ENCODE assay signal across 18 cellular contexts in genomic region chr3:69718832-69719231, GRCh38. TPM values are rescaled to one million over a fixed set of nuclear protein-coding genes. Genes with fewer than 3 reads are reported as not detected.
DNase-seq lines count a peak whose midpoint lies in the region; ATAC-seq and TF ChIP-seq lines count a peak whose summit lies in the region.
"Had no signal": no experiment of that assay in that cellular context is flagged by ENCODE, and none has a peak within 500 bp of the region (broad histone marks: within the 10 kb centered on the region; RNA-seq: fewer than 3 reads in every experiment).

No MANE protein-coding gene starts in this region.

- ATAC-seq in GM23338, result peak; percentile 86
- ATAC-seq in upper lobe of left lung (ENCODE audit: low FRiP score in 2 of 2), result no peak
- ATAC-seq: Panc1, Right ventricle myocardium inferior had no signal

- H3K4me3 Mint-ChIP-seq in GM23338, result no peak overlapping the region
- H3K4me3 Mint-ChIP-seq in activated CD4-positive, alpha-beta T cell treated with anti-CD3 and anti-CD28 coated beads, Interleukin-2, amount 10 ng/mL, durations not matched to agents 7 days and 5 days, result no peak overlapping the region

- peak; percentile 67 for DNase-seq in GM23338 (ENCODE audit: low spot score)
- peak; percentile 28 for DNase-seq in NT2/D1 (ENCODE audit: low read depth, low spot score)
- DNase-seq in iPS-NIHi7 (ENCODE audit: extremely low spot score), result peak; percentile 28
- DNase-seq in upper lobe of left lung, result no peak
- DNase-seq in activated CD4-positive, alpha-beta T cell treated with anti-CD3 and anti-CD28 coated beads, Interleukin-2, amount 10 ng/mL, durations not matched to agents 7 days and 5 days, result no peak
- DNase-seq in LoVo (ENCODE audit: low spot score), result no peak
- DNase-seq: DMS153, EL, KG1, MG63, NCI-H1092 treated with DMSO at 0.1 percent for 48 hours, NCI-H1694, NCI-H345, NCI-H69 had no signal

- H3K27ac ChIP-seq in GM23338 (ENCODE audit: low read depth) (no peak overlapping the region), skeletal muscle tissue (ENCODE audit: low read depth, low read length) (peak overlapping the region; percentile 74), upper lobe of left lung (no peak overlapping the region)
- H3K27ac ChIP-seq: BLaER1 had no signal

- no peaks in the 10 kb centered on the region for H3K79me2 ChIP-seq in GM23338 (replicated peaks; ENCODE audit: insufficient read depth)

- no peak for TF ChIP-seq EP300 in upper lobe of left lung (IDR thresholded peaks at IDR 0.05)

- no peaks in the 10 kb centered on the region for H3K9me3 Mint-ChIP-seq in GM23338
- no peaks in the 10 kb centered on the region for H3K9me3 Mint-ChIP-seq in activated CD4-positive, alpha-beta T cell treated with anti-CD3 and anti-CD28 coated beads, Interleukin-2, amount 10 ng/mL, durations not matched to agents 7 days and 5 days

- H4K20me1 ChIP-seq in GM23338 (replicated peaks; ENCODE audit: insufficient read depth), result no peaks in the 10 kb centered on the region
- H4K20me1 ChIP-seq: BLaER1 had no signal

- H3K27me3 ChIP-seq in GM23338 (ENCODE audit: insufficient read depth), result no peaks in the 10 kb centered on the region
- no peaks in the 10 kb centered on the region for H3K27me3 ChIP-seq in NT2/D1 (ENCODE audit: insufficient read depth, insufficient read length)
- H3K27me3 ChIP-seq in skeletal muscle tissue (ENCODE audit: control insufficient read depth in 3 of 3, insufficient read depth in 3 of 3, low read length in 3 of 3), result no peaks in the 10 kb centered on the region
- no peaks in the 10 kb centered on the region for H3K27me3 ChIP-seq in upper lobe of left lung
- H3K27me3 ChIP-seq: BLaER1, MG63 had no signal

- 0 out of 2 replicates have a peak overlapping the region, but pooled peaks have one; percentile 2 for H2AFZ ChIP-seq in GM23338

- no peak overlapping the region for H3K4me3 ChIP-seq in GM23338
- H3K4me3 ChIP-seq in NT2/D1 (ENCODE audit: insufficient read length, low read depth), result no peak overlapping the region
- H3K4me3 ChIP-seq in skeletal muscle tissue (ENCODE audit: low read length in 3 of 3), result no peak overlapping the region
- H3K4me3 ChIP-seq in upper lobe of left lung, result no peak overlapping the region
- H3K4me3 ChIP-seq: BLaER1, MG63 had no signal

- no peaks in the 10 kb centered on the region for H3K9me3 ChIP-seq in NT2/D1 (ENCODE audit: insufficient read depth, low read length)
- no peaks in the 10 kb centered on the region for H3K9me3 ChIP-seq in skeletal muscle tissue (ENCODE audit: control insufficient read depth in 3 of 3, low read length in 3 of 3)
- no peaks in the 10 kb centered on the region for H3K9me3 ChIP-seq in upper lobe of left lung
- H3K9me3 ChIP-seq: BLaER1, MG63 had no signal

- H3K4me1 Mint-ChIP-seq in GM23338, result peaks cover 20% of the 10 kb centered on the region
- H3K4me1 Mint-ChIP-seq in activated CD4-positive, alpha-beta T cell treated with anti-CD3 and anti-CD28 coated beads, Interleukin-2, amount 10 ng/mL, durations not matched to agents 7 days and 5 days, result no peaks in the 10 kb centered on the region

- H3K36me3 ChIP-seq in GM23338 (ENCODE audit: insufficient read depth), result no peaks in the 10 kb centered on the region
- H3K36me3 ChIP-seq in NT2/D1 (ENCODE audit: insufficient read depth, insufficient read length, low read length), result no peaks in the 10 kb centered on the region
- H3K36me3 ChIP-seq in skeletal muscle tissue (ENCODE audit: control insufficient read depth in 3 of 3, insufficient read depth in 3 of 3, low read length in 3 of 3), result no peaks in the 10 kb centered on the region
- H3K36me3 ChIP-seq in upper lobe of left lung, result no peaks in the 10 kb centered on the region
- H3K36me3 ChIP-seq: BLaER1, MG63 had no signal

- H3F3A ChIP-seq in GM23338 (replicated peaks; ENCODE audit: low read depth), result no peaks in the 10 kb centered on the region

- H3K27ac Mint-ChIP-seq in GM23338, result no peak overlapping the region
- H3K27ac Mint-ChIP-seq in activated CD4-positive, alpha-beta T cell treated with anti-CD3 and anti-CD28 coated beads, Interleukin-2, amount 10 ng/mL, durations not matched to agents 7 days and 5 days, result no peak overlapping the region

- peak overlapping the region; percentile 45 for H3K4me2 ChIP-seq in GM23338
- H3K4me2 ChIP-seq: BLaER1 had no signal

- H3K27me3 Mint-ChIP-seq in GM23338 (ENCODE audit: insufficient read depth, low read depth, poor library complexity), result peaks cover 7% of the 10 kb centered on the region
- no peaks in the 10 kb centered on the region for H3K27me3 Mint-ChIP-seq in activated CD4-positive, alpha-beta T cell treated with anti-CD3 and anti-CD28 coated beads, Interleukin-2, amount 10 ng/mL, durations not matched to agents 7 days and 5 days

- TF ChIP-seq CTCF in GM23338 (conservative IDR thresholded peaks at IDR 0.05; ENCODE audit: low read depth in 2 of 2), result peak; percentile 26 to 53; a peak in 3 of 4 replicates
- TF ChIP-seq CTCF in upper lobe of left lung (IDR thresholded peaks at IDR 0.05), result no peak

- 0 out of 2 replicates have a peak, but pooled peaks cover 4% of the 10 kb centered on the region for H3K9me2 ChIP-seq in GM23338 (ENCODE audit: insufficient read depth)

- no peak overlapping the region for H3K9ac ChIP-seq in NT2/D1 (ENCODE audit: insufficient read length, low read depth)
- peak overlapping the region in 1 of 3 donors; percentile 2 for H3K9ac ChIP-seq in skeletal muscle tissue (ENCODE audit: low read depth in 1 of 3, low read length in 3 of 3)
- H3K9ac ChIP-seq: BLaER1 had no signal

- H3K36me3 Mint-ChIP-seq in GM23338 (ENCODE audit: low read depth), result no peaks in the 10 kb centered on the region
- H3K36me3 Mint-ChIP-seq in activated CD4-positive, alpha-beta T cell treated with anti-CD3 and anti-CD28 coated beads, Interleukin-2, amount 10 ng/mL, durations not matched to agents 7 days and 5 days (ENCODE audit: low read depth), result no peaks in the 10 kb centered on the region

- TF ChIP-seq POLR2A in upper lobe of left lung (IDR thresholded peaks at IDR 0.05), result no peak

- H3K4me1 ChIP-seq in GM23338 (ENCODE audit: insufficient read depth) (peaks cover 10% of the 10 kb centered on the region), NT2/D1 (ENCODE audit: insufficient read depth, insufficient read length) (no peaks in the 10 kb centered on the region), skeletal muscle tissue (ENCODE audit: control insufficient read depth in 3 of 3, insufficient read depth in 3 of 3, low read length in 3 of 3) (peaks cover 7 to 25% (median 18%) of the 10 kb centered on the region in 3 donors), upper lobe of left lung (no peaks in the 10 kb centered on the region)
- H3K4me1 ChIP-seq: BLaER1 had no signal

- CTCF ChIA-PET in activated CD4-positive, alpha-beta T cell treated with anti-CD3 and anti-CD28 coated beads, Interleukin-2, amount 10 ng/mL, durations not matched to agents 7 days and 5 days (lab: Charles Lee), result no interaction called here

- POLR2A ChIA-PET in activated CD4-positive, alpha-beta T cell treated with anti-CD3 and anti-CD28 coated beads, Interleukin-2, amount 10 ng/mL, durations not matched to agents 7 days and 5 days (lab: Charles Lee), result no interaction called here

- WGBS in upper lobe of left lung, 2 donors, result 71 to 83% methylated on average over 4 of the region's 4 CpGs

RNA-seq across cellular contexts. Expression of gene MITF, which starts 20.4 kb away (rescaled TPM):
- total RNA-seq in GM23338 (2014; rRNA removed; shearing (Covaris generic)), result 1.9 and 4.2 TPM in 2 replicates
- polyA plus RNA-seq in GM23338 (2016; fragmentation: Nextera tagmentation; extraction: Ambion mirVana), result 1.5 and 2.4 TPM in 2 replicates
- total RNA-seq in skeletal muscle tissue (11.0 TPM), upper lobe of left lung (10 to 100 TPM; 21.9 to 37.2 (median 29.5) TPM)
- under 1 TPM in 1 of 2 experiments, not detected in 1; 0.10 TPM for total RNA-seq in activated CD4-positive, alpha-beta T cell treated with anti-CD3 and anti-CD28 coated beads, Interleukin-2, amount 10 ng/mL, durations not matched to agents 7 days and 5 days

Comparison
In these comparisons a context has a peak if more than half of its experiments do, and no peak if none do; other contexts are left out.
1. DNase-seq: peak in GM23338 (single experiment), NT2/D1 (single experiment) and iPS-NIHi7 (single experiment); none in upper lobe of left lung (0 of 2), activated CD4-positive, alpha-beta T cell treated with anti-CD3 and anti-CD28 coated beads, Interleukin-2, amount 10 ng/mL, durations not matched to agents 7 days and 5 days (single experiment) and LoVo (single experiment).
2. CTCF ChIP-seq: peak in GM23338 (2 of 2); none in upper lobe of left lung (0 of 6).